In the genomic region with DNA sequence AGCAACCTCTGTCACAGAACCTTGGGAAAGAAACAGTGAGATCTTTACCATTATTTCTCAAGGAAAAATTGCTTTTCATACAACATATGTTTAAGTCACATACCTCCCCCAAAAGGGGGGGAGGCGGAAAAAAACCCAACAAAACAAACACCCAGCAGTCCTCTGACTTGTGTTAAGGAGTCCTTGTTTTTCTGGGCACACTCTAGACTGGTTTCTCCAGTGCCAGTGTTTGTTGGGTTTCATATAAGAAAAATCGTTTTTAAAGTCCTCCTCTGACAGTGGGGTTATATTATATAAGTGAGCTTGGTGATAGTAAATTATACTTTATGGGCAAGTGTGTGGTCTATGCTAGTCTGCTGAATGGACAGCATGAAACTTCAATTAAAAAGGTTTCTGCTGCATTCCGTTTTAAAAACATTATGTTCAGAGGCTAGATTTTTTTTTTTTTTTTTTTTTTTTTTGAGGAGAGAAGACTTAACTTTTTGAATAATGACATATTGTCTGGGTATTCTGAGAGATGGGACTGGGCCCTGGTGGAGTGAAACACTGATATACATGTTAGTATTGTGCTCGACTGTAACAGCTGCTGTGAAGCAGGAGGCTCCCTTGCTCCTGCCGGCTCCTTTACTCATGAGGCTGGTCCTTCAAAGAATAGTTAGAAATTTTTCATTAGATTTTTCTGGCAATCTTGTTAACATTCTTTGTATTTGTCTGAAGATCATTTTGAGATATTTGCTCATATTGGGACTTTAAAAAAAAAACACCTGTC, we compare ENCODE assay signal across 12 cellular contexts.
DNase-seq lines count a peak whose midpoint lies in the region; ATAC-seq, FAIRE-seq and TF ChIP-seq lines count a peak whose summit lies in the region.
"Had no signal": no experiment of that assay in that cellular context is flagged by ENCODE, and none has a peak within 500 bp of the region (broad histone marks: within the 10 kb centered on the region; RNA-seq: fewer than 3 reads in every experiment).

No MANE protein-coding gene starts in this region.

- no peaks in the 10 kb centered on the region for H3K9me3 Mint-ChIP-seq in stimulated activated naive CD8-positive, alpha-beta T cell treated with anti-CD3 and anti-CD28 coated beads, Interleukin-15, Interleukin-2, amounts not matched to agents 100 ng/mL and 50 ng/mL, for 24 hours
- no peaks in the 10 kb centered on the region for H3K9me3 Mint-ChIP-seq in osteocyte (ENCODE audit: unreplicated experiment)

- H3K27ac Mint-ChIP-seq in stimulated activated naive CD8-positive, alpha-beta T cell treated with anti-CD3 and anti-CD28 coated beads, Interleukin-15, Interleukin-2, amounts not matched to agents 100 ng/mL and 50 ng/mL, for 24 hours = peak overlapping the region; percentile 59
- peak overlapping the region; percentile 93 for H3K27ac Mint-ChIP-seq in osteocyte (ENCODE audit: unreplicated experiment)

- no peaks in the 10 kb centered on the region for H3K27me3 Mint-ChIP-seq in stimulated activated naive CD8-positive, alpha-beta T cell treated with anti-CD3 and anti-CD28 coated beads, Interleukin-15, Interleukin-2, amounts not matched to agents 100 ng/mL and 50 ng/mL, for 24 hours
- H3K27me3 Mint-ChIP-seq in osteocyte (ENCODE audit: unreplicated experiment) = no peaks in the 10 kb centered on the region

- H3K4me1 Mint-ChIP-seq in stimulated activated naive CD8-positive, alpha-beta T cell treated with anti-CD3 and anti-CD28 coated beads, Interleukin-15, Interleukin-2, amounts not matched to agents 100 ng/mL and 50 ng/mL, for 24 hours (ENCODE audit: low read depth) = peaks cover 95% of the 10 kb centered on the region
- H3K4me1 Mint-ChIP-seq in osteocyte (ENCODE audit: unreplicated experiment) = peaks cover 28% of the 10 kb centered on the region

- TF ChIP-seq CTCF in osteocyte (IDR thresholded peaks at IDR 0.05) = no peak
- TF ChIP-seq CTCF in RWPE1 (conservative IDR thresholded peaks at IDR 0.05; ENCODE audit: low read depth) = no peak

- peaks cover 0 to 3% of the 10 kb centered on the region in 2 donors for H3K4me1 ChIP-seq in aorta (ENCODE audit: control insufficient read depth in 1 of 2, insufficient read depth in 2 of 2, low read length in 2 of 2)

- DNase-seq in stimulated activated naive CD8-positive, alpha-beta T cell treated with anti-CD3 and anti-CD28 coated beads, Interleukin-15, Interleukin-2, amounts not matched to agents 100 U/mL and 50 U/mL, for 24 hours = no peak
- no peak for DNase-seq in frontal cortex (ENCODE audit: low spot score in 2 of 2)
- DNase-seq in osteocyte (ENCODE audit: extremely low spot score, unreplicated experiment) = no peak
- no peak for DNase-seq in aorta
- DNase-seq in RWPE1 (ENCODE audit: low spot score) = no peak
- no peak for DNase-seq in NCI-H510A (lab: John Stamatoyannopoulos, UW)
- DNase-seq: activated CD4-positive, alpha-beta T cell treated with anti-CD3 and anti-CD28 coated beads, Interleukin-2, amount 50 U/mL, for 48 hours; AML-193; left colon; SIG-M5 had no signal

- peak; percentile 17 for FAIRE-seq in frontal cortex (lab: Jason Lieb, UNC)

- ATAC-seq in stimulated activated naive CD8-positive, alpha-beta T cell treated with anti-CD3 and anti-CD28 coated beads, Interleukin-15, Interleukin-2, amounts not matched to agents 100 U/mL and 50 U/mL, for 24 hours = no peak
- ATAC-seq in aorta (ENCODE audit: low FRiP score) (peak; percentile 36), HG03469 (IDR thresholded peaks at IDR 0.05; ENCODE audit: unreplicated experiment) (no peak)
- ATAC-seq: left colon had no signal

- H3K27ac ChIP-seq in aorta (ENCODE audit: low read depth in 1 of 2, low read length in 2 of 2) (peak overlapping the region; percentile 39 to 87), RWPE1 (no peak overlapping the region)

- 9 to 10% methylated on average over 5 of the region's 5 CpGs for WGBS in aorta, 2 donors

- no peak overlapping the region for H3K4me3 Mint-ChIP-seq in stimulated activated naive CD8-positive, alpha-beta T cell treated with anti-CD3 and anti-CD28 coated beads, Interleukin-15, Interleukin-2, amounts not matched to agents 100 ng/mL and 50 ng/mL, for 24 hours
- H3K4me3 Mint-ChIP-seq in osteocyte (ENCODE audit: unreplicated experiment) = peak overlapping the region; percentile 70

- CTCF ChIA-PET in RWPE1 (lab: Yijun Ruan, JAX) = no interaction called here

- peak overlapping the region in 1 of 2 donors; percentile 1 for H3K4me3 ChIP-seq in aorta (ENCODE audit: low read length in 2 of 2)

- no peaks in the 10 kb centered on the region for H3K36me3 ChIP-seq in aorta (ENCODE audit: control insufficient read depth in 1 of 2, insufficient read depth in 2 of 2, low read length in 1 of 2)

- intact Hi-C loops in aorta (cut with DNase I) = no loop called here

- no peaks in the 10 kb centered on the region for H3K9me3 ChIP-seq in aorta (ENCODE audit: control insufficient read depth, low read length)

- POLR2A ChIA-PET in RWPE1 (lab: Yijun Ruan, JAX; ENCODE audit: low non-redundant PET) = no interaction called here

- H3K36me3 Mint-ChIP-seq in stimulated activated naive CD8-positive, alpha-beta T cell treated with anti-CD3 and anti-CD28 coated beads, Interleukin-15, Interleukin-2, amounts not matched to agents 100 ng/mL and 50 ng/mL, for 24 hours (ENCODE audit: low read depth) = peaks cover 57% of the 10 kb centered on the region
- H3K36me3 Mint-ChIP-seq in osteocyte (ENCODE audit: unreplicated experiment) = no peaks in the 10 kb centered on the region

- no peaks in the 10 kb centered on the region for H3K27me3 ChIP-seq in aorta (ENCODE audit: control insufficient read depth in 1 of 2, insufficient read depth in 2 of 2, low read length in 1 of 2)
